In genomic region chr22:50250555-50251471, GRCh38 we compare ENCODE assay signal across 9 cellular contexts. TPM values are rescaled to one million over a fixed set of nuclear protein-coding genes. Genes with fewer than 3 reads are reported as not detected.
A peak's percentile ranks its signal among the peaks of the same experiment; 100 is the strongest.
DNase-seq lines count a peak whose midpoint lies in the region; ATAC-seq, FAIRE-seq and TF ChIP-seq lines count a peak whose summit lies in the region.
"Had no signal": no experiment of that assay in that cellular context is flagged by ENCODE, and none has a peak within 500 bp of the region (broad histone marks: within the 10 kb centered on the region; RNA-seq: fewer than 3 reads in every experiment).

HDAC10 (minus strand) TSS chr22:50251265; CDS start chr22:50251032, 233 bp downstream.

- peak within 1 kb of the TSS; percentile 95 for H2AFZ ChIP-seq in Loucy (ENCODE audit: low read length)
- H2AFZ ChIP-seq in GM12878 (ENCODE audit: control insufficient read depth, low read depth, low read length): peak within 1 kb of the TSS; percentile 76
- H2AFZ ChIP-seq in smooth muscle cell (ENCODE audit: low read depth): no peak within 1 kb of the TSS

- no peak for TF ChIP-seq CTCF in Loucy (conservative IDR thresholded peaks at IDR 0.05; ENCODE audit: low read length)
- TF ChIP-seq CTCF in GM12878 (IDR thresholded peaks at IDR 0.05 in 2 of 3, conservative IDR thresholded peaks at IDR 0.05 in 1 of 3; ENCODE audit: control insufficient read depth in 2 of 3, extremely low read depth in 1 of 3, insufficient read depth in 1 of 3, low read depth in 3 of 3, low read length in 3 of 3): no peak
- TF ChIP-seq CTCF in smooth muscle cell (IDR thresholded peaks at IDR 0.05; ENCODE audit: borderline replicate concordance, insufficient read depth, poor library complexity, severe bottlenecking): no peak

- peak; percentile 56 for FAIRE-seq in GM12878 (lab: Jason Lieb, UNC)
- FAIRE-seq: islet of Langerhans had no signal

- H4K20me1 ChIP-seq in Loucy (ENCODE audit: insufficient read depth, low read length, poor library complexity, severe bottlenecking) (peaks cover 21% of the 10 kb centered on the region), GM12878 (ENCODE audit: control insufficient read depth, insufficient read depth) (no peaks in the 10 kb centered on the region; the same call in 1 of the 2 replicates), smooth muscle cell (ENCODE audit: low read depth) (peaks cover 7% of the 10 kb centered on the region)

- peak; percentile 88 for TF ChIP-seq POLR2A in GM12878 (IDR thresholded peaks at IDR 0.05; ENCODE audit: low read depth, low read length)

- intact Hi-C loops in GM12878 (cut with micrococcal nuclease; ENCODE audit: unreplicated experiment): loop anchor here (5.0 kb wide), 2 partner anchors 246 to 441 kb away; no protein-coding TSS in a partner anchor

- H3K9me2 ChIP-seq in Loucy (replicated peaks; ENCODE audit: low read depth, low read length): no peaks in the 10 kb centered on the region

- ATAC-seq in GM21447 (IDR thresholded peaks at IDR 0.05; ENCODE audit: unreplicated experiment): peak; percentile 63
- peak; percentile 91 for ATAC-seq in GM12878
- ATAC-seq in GM18858 (IDR thresholded peaks at IDR 0.05; ENCODE audit: unreplicated experiment): no peak

- no peak for TF ChIP-seq EP300 in GM12878 (IDR thresholded peaks at IDR 0.05; ENCODE audit: borderline replicate concordance in 1 of 2, control insufficient read depth in 1 of 2, low read depth in 2 of 2, low read length in 2 of 2)

- 1% methylated on average over 77 of the region's 80 CpGs for WGBS in GM12878 (ENCODE audit: insufficient coverage, insufficient replicate concordance, low lambda C conversion rate, missing lambda C conversion rate)
- WGBS in smooth muscle cell (ENCODE audit: low lambda C conversion rate): 2% methylated on average over 51 of the region's 80 CpGs

- no peaks in the 10 kb centered on the region for H3K27me3 ChIP-seq in Loucy (ENCODE audit: insufficient read depth, low read length, poor library complexity, severe bottlenecking)
- H3K27me3 ChIP-seq in GM12878 (replicated peaks in 1 of 2; ENCODE audit: control insufficient read depth in 2 of 2, insufficient read depth in 2 of 2, low read length in 1 of 2): no peaks in the 10 kb centered on the region
- H3K27me3 ChIP-seq in iPS-18a (ENCODE audit: control insufficient read depth, insufficient read depth, low read length): no peaks in the 10 kb centered on the region
- no peaks in the 10 kb centered on the region for H3K27me3 ChIP-seq in smooth muscle cell (ENCODE audit: low read depth)

- peaks cover 21% of the 10 kb centered on the region for H3K4me1 ChIP-seq in Loucy (ENCODE audit: insufficient read depth, low read length, poor library complexity, severe bottlenecking)
- H3K4me1 ChIP-seq in GM12878 (ENCODE audit: control insufficient read depth, insufficient read depth, low read length): peaks cover 28% of the 10 kb centered on the region
- H3K4me1 ChIP-seq in iPS-18a (ENCODE audit: control insufficient read depth, low read depth, low read length): peaks cover 4% of the 10 kb centered on the region
- peaks cover 9% of the 10 kb centered on the region for H3K4me1 ChIP-seq in smooth muscle cell (ENCODE audit: low read depth)

- H3K9ac ChIP-seq in Loucy (ENCODE audit: low read depth, low read length, poor library complexity, severe bottlenecking) (peak within 1 kb of the TSS; percentile 94), GM12878 (ENCODE audit: control insufficient read depth, insufficient read depth, low read length) (peak within 1 kb of the TSS; percentile 87), iPS-18a (ENCODE audit: low read length) (peak within 1 kb of the TSS; percentile 59), smooth muscle cell (ENCODE audit: low read depth) (peak within 1 kb of the TSS; percentile 54)

- RAD21 ChIA-PET in GM12878 (lab: Charles Lee; ENCODE audit: unreplicated experiment): interaction anchor here (0.6 to 3.3 kb wide), 11 partner anchors 9 to 370 kb away, joined by 3 to 26 read pairs (median 4); partner anchors contain the start of genes LMF2, MAPK12 and NCAPH2

- peaks cover 22% of the 10 kb centered on the region; the same call in 1 of the 2 replicates for H3K79me2 ChIP-seq in Loucy (ENCODE audit: insufficient read depth, low read length)
- H3K79me2 ChIP-seq in GM12878 (ENCODE audit: control insufficient read depth, insufficient read depth, low read length): peaks cover 17% of the 10 kb centered on the region
- H3K79me2 ChIP-seq in smooth muscle cell (ENCODE audit: low read depth): peaks cover 4% of the 10 kb centered on the region

- no peak for TF ChIP-seq RAD21 in GM12878 (IDR thresholded peaks at IDR 0.05; ENCODE audit: insufficient read depth, low read depth, low read length)

- peak within 1 kb of the TSS; percentile 90 for H3K4me3 ChIP-seq in Loucy (ENCODE audit: low read length, poor library complexity, severe bottlenecking)
- peak within 1 kb of the TSS; percentile 98 for H3K4me3 ChIP-seq in GM12878
- H3K4me3 ChIP-seq in iPS-18a (ENCODE audit: low read length): peak within 1 kb of the TSS; percentile 82
- peak within 1 kb of the TSS; percentile 70 for H3K4me3 ChIP-seq in smooth muscle cell

- H3K27ac ChIP-seq in GM12878 (ENCODE audit: control insufficient read depth, insufficient read depth) (peak within 1 kb of the TSS; percentile 78), iPS-18a (ENCODE audit: low read length) (no peak within 1 kb of the TSS), smooth muscle cell (ENCODE audit: low read depth) (peak within 1 kb of the TSS; percentile 35)

- H3K9me3 ChIP-seq in Loucy (ENCODE audit: insufficient read depth, low read depth, low read length) (no peaks in the 10 kb centered on the region), GM12878 (replicated peaks; ENCODE audit: control insufficient read depth, insufficient read depth, low read length) (no peaks in the 10 kb centered on the region), iPS-18a (ENCODE audit: control insufficient read depth, low read depth, low read length) (no peaks in the 10 kb centered on the region), smooth muscle cell (replicated peaks; ENCODE audit: low read depth) (no peaks in the 10 kb centered on the region)

- BruUV-seq in GM12878 (replicated peaks; lab: Mats Ljungman, UMichigan): TSS peak; percentile 53

- in situ Hi-C loops in GM12878 (cut with MboI): loop anchor here (10.0 kb wide), 2 partner anchors 244 to 364 kb away; no protein-coding TSS in a partner anchor

- H3F3A ChIP-seq in Loucy (ENCODE audit: low read depth) (no peaks in the 10 kb centered on the region), smooth muscle cell (ENCODE audit: low read depth) (peaks cover 26% of the 10 kb centered on the region)

- SMC1A ChIA-PET in GM12878 (lab: Charles Lee; ENCODE audit: uncharacterized antibody, unreplicated experiment): interaction anchor here (0.9 to 1.9 kb wide), 8 partner anchors 8 to 275 kb away, joined by 3 to 6 read pairs (median 4); partner anchors contain the start of genes DENND6B and SCO2

- DNase-seq in DMS114 treated with DMSO at 0.1 percent for 48 hours (lab: John Stamatoyannopoulos, UW; ENCODE audit: unreplicated experiment) (peak; percentile 34), T-helper 9 cell (peak; percentile 64), GM12878 (ENCODE audit: low read depth, low spot score) (peak; percentile 40), smooth muscle cell (lab: John Stamatoyannopoulos, UW; ENCODE audit: unreplicated experiment) (peak; percentile 39)

- CTCF ChIA-PET in GM12878 (lab: Yijun Ruan, JAX): interaction anchor here (0.6 to 3.0 kb wide), 17 partner anchors 9 to 452 kb away, joined by 3 to 20 read pairs (median 5); partner anchors contain the start of genes MAPK12 and SYCE3

- H3K4me2 ChIP-seq in Loucy (ENCODE audit: low read depth, low read length, poor library complexity, severe bottlenecking) (peak within 1 kb of the TSS; percentile 94), GM12878 (ENCODE audit: control insufficient read depth, insufficient read depth) (peak within 1 kb of the TSS; percentile 98), smooth muscle cell (peak within 1 kb of the TSS; percentile 97)

- POLR2A ChIA-PET in GM12878 (lab: Charles Lee): interaction anchor here (0.6 to 2.7 kb wide), 11 partner anchors 8 to 370 kb away, joined by 3 to 15 read pairs (median 3); partner anchors contain the start of genes LMF2, MAPK12 and NCAPH2

- H3K36me3 ChIP-seq in Loucy (ENCODE audit: insufficient read depth, low read length): no peaks in the 10 kb centered on the region
- peaks cover 6 to 13% of the 10 kb centered on the region in 2 experiments; a peak in 3 of 4 replicates for H3K36me3 ChIP-seq in GM12878 (ENCODE audit: control insufficient read depth in 2 of 2, insufficient read depth in 2 of 2, low read length in 1 of 2)
- peaks cover 5% of the 10 kb centered on the region for H3K36me3 ChIP-seq in iPS-18a (ENCODE audit: control insufficient read depth, low read depth, low read length)
- no peaks in the 10 kb centered on the region for H3K36me3 ChIP-seq in smooth muscle cell (ENCODE audit: low read depth)

TF ChIP-seq in GM12878, 131 proteins besides CTCF, POLR2A, EP300 and RAD21 (continues in another document):
- 0 out of 2 replicates have a peak, but pooled peaks have one; percentile 20 for TF ChIP-seq CBFB (IDR thresholded peaks at IDR 0.05; ENCODE audit: low read depth)
- TF ChIP-seq NBN (IDR thresholded peaks at IDR 0.05): 0 out of 2 replicates have a peak, but pooled peaks have one; percentile 21
- TF ChIP-seq IKZF1 (conservative IDR thresholded peaks at IDR 0.05): peak; percentile 63
- TF ChIP-seq RFX5 (IDR thresholded peaks at IDR 0.05; ENCODE audit: low read depth, low read length): 0 out of 2 replicates have a peak, but pooled peaks have one; percentile 19
- 0 out of 2 replicates have a peak, but pooled peaks have one; percentile 23 for TF ChIP-seq NR2C1 (IDR thresholded peaks at IDR 0.05)
- TF ChIP-seq GATAD2B (conservative IDR thresholded peaks at IDR 0.05; ENCODE audit: low read depth): 0 out of 2 replicates have a peak, but pooled peaks have one; percentile 66

RNA-seq across cellular contexts. Expression of gene HDAC10, which starts in this region (rescaled TPM):
- 111 and 138 TPM in 2 replicates for total RNA-seq in GM12878 (2013; cell fraction: nucleolus; rRNA removed)
- total RNA-seq in GM12878 (2014; rRNA removed) (13.8 and 20.5 TPM in 2 replicates), GM12878 (2014; rRNA removed; fragmentation: Illumina TruSeq; extraction: Trizol) (3.9 and 5.1 TPM in 2 replicates), GM12878 (2021) (42.4 and 48.6 TPM in 2 replicates), smooth muscle cell (5.1 and 9.5 TPM in 2 replicates)
- 19.5 TPM for polyA plus RNA-seq in GM12878 (2011; ENCODE audit: low read depth)
- polyA plus RNA-seq in GM12878 (2011; rRNA removed) (4.4 and 7.9 TPM in 2 replicates), GM12878 (2014; fragmentation: Illumina TruSeq; extraction: Trizol) (1.2 and 4.3 TPM in 2 replicates), GM12878 (2014; fragmentation: Nextera tagmentation; extraction: Ambion mirVana) (under 1 TPM; 0.26 to 0.51 TPM), GM12878 (2014; rRNA removed) (42.3 and 51.7 TPM in 2 replicates), GM12878 (2016; fragmentation: Nextera tagmentation; extraction: Ambion mirVana) (1 to 10 TPM; 4.5 to 5.0 TPM), smooth muscle cell (12.8 and 15.7 TPM in 2 replicates)
- 6.1 and 11.1 TPM in 2 replicates for polyA plus RNA-seq in GM12878 (2011; cell fraction: cytosol; rRNA removed)
- 298 and 323 TPM in 2 replicates for polyA plus RNA-seq in GM12878 (2011; cell fraction: nucleus; rRNA removed)
- 62.3 and 69.8 TPM in 2 replicates for polyA plus RNA-seq in GM12878 (2012)
- polyA minus RNA-seq in GM12878 (2011; rRNA and poly(A)+ RNA removed): 9.3 and 15.4 TPM in 2 replicates
- 11.4 and 11.5 TPM in 2 replicates for polyA minus RNA-seq in GM12878 (2011; cell fraction: cytosol; rRNA and poly(A)+ RNA removed)
- 51.5 and 73.5 TPM in 2 replicates for polyA minus RNA-seq in GM12878 (2011; cell fraction: nucleus; rRNA and poly(A)+ RNA removed)
